Comparison of ENCODE assay signal across 21 cellular contexts in the genomic region with DNA sequence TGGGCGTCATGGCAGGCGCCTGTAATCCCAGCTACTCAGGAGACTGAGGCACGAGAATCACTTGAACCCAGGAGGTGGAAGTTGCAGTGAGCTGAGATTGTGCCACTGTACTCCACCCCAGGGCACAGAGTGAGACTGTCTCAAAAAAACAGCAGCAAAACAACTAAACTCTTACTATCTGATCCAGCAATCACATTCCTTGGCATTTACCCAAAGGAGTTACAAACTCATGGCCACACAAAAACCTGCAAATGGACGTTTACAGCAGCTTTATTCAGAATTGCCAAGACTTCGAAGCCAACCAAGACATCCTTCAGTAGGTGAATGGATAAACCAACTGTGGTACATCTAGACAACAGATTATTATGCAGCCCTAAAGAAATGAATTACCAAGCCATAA. TPM values are rescaled to one million over a fixed set of nuclear protein-coding genes. Genes with fewer than 3 reads are reported as not detected.
DNase-seq lines count a peak whose midpoint lies in the region; ATAC-seq and TF ChIP-seq lines count a peak whose summit lies in the region.
"Had no signal": no experiment of that assay in that cellular context is flagged by ENCODE, and none has a peak within 500 bp of the region (broad histone marks: within the 10 kb centered on the region; RNA-seq: fewer than 3 reads in every experiment).

No MANE protein-coding gene starts in this region.

- H2BK5ac ChIP-seq in trophoblast cell (ENCODE audit: low read depth, low read length, poor library complexity), result no peak overlapping the region

- H4K8ac ChIP-seq in trophoblast cell (ENCODE audit: low read depth, low read length), result no peak overlapping the region

- H3K36me3 ChIP-seq in GM23338 (ENCODE audit: insufficient read depth) (no peaks in the 10 kb centered on the region), adrenal gland (replicated peaks in 1 of 2) (no peaks in the 10 kb centered on the region), fibroblast of lung (ENCODE audit: control insufficient read depth, insufficient read depth, low read length) (no peaks in the 10 kb centered on the region), trophoblast cell (ENCODE audit: control insufficient read depth in 1 of 2, insufficient read depth in 2 of 2, low read length in 2 of 2) (no peaks in the 10 kb centered on the region), hepatocyte (replicated peaks; ENCODE audit: insufficient read depth, low read depth) (no peaks in the 10 kb centered on the region), colonic mucosa (no peaks in the 10 kb centered on the region)
- H3K36me3 ChIP-seq: left ventricle myocardium inferior, tibial artery had no signal

- no peak overlapping the region for H3K23ac ChIP-seq in trophoblast cell (ENCODE audit: low read length)

- H3K27ac Mint-ChIP-seq in GM23338, result peak overlapping the region; percentile 12; the same call in 1 of the 2 replicates
- H3K27ac Mint-ChIP-seq: activated CD8-positive, alpha-beta T cell treated with anti-CD3 and anti-CD28 coated beads for 36 hours; activated naive CD8-positive, alpha-beta T cell treated with anti-CD3 and anti-CD28 coated beads for 36 hours; activated T-cell treated with anti-CD3 and anti-CD28 coated beads, Interleukin-2, amount 50 U/mL, for 72 hours; effector memory CD8-positive, alpha-beta T cell; stimulated activated effector memory CD8-positive, alpha-beta T cell treated with anti-CD3 and anti-CD28 coated beads, Interleukin-12 subunit alpha, Interleukin-12 subunit beta, amount 100 ng/mL, for 72 hours had no signal

- no peak overlapping the region for H4K91ac ChIP-seq in trophoblast cell (ENCODE audit: low read depth, low read length)

- H3K9ac ChIP-seq in fibroblast of lung (ENCODE audit: insufficient read depth, low read length), result no peak overlapping the region
- no peak overlapping the region for H3K9ac ChIP-seq in trophoblast cell (ENCODE audit: low read length)
- H3K9ac ChIP-seq in colonic mucosa (ENCODE audit: low read depth in 2 of 2, low read length in 2 of 2), result no peak overlapping the region

- peaks cover 48% of the 10 kb centered on the region for H3K4me1 Mint-ChIP-seq in GM23338

- peaks cover 17% of the 10 kb centered on the region for H3K79me1 ChIP-seq in trophoblast cell (ENCODE audit: low read length)

- H3K9me3 ChIP-seq in adrenal gland (replicated peaks in 1 of 3) (no peaks in the 10 kb centered on the region), fibroblast of lung (ENCODE audit: control insufficient read depth, insufficient read depth, low read depth, low read length) (no peaks in the 10 kb centered on the region), trophoblast cell (ENCODE audit: insufficient read depth, low read depth, low read length) (no peaks in the 10 kb centered on the region), hepatocyte (ENCODE audit: low read depth) (no peaks in the 10 kb centered on the region), colonic mucosa (no peaks in the 10 kb centered on the region)
- H3K9me3 ChIP-seq: left ventricle myocardium inferior, tibial artery had no signal

- WGBS in adrenal gland, 4 donors, result 42 to 52% (median 48%) methylated on average over 5 of the region's 5 CpGs
- WGBS in trophoblast cell (ENCODE audit: extremely low coverage, insufficient coverage, insufficient read length), result no CpG with 5 or more reads among the region's 5 CpGs
- WGBS in hepatocyte (ENCODE audit: low lambda C conversion rate, missing lambda C conversion rate), result 94% methylated on average over 5 of the region's 5 CpGs

- no peak overlapping the region for H2BK12ac ChIP-seq in trophoblast cell (ENCODE audit: low read length)

- H3K9me2 ChIP-seq in GM23338 (ENCODE audit: insufficient read depth), result no peaks in the 10 kb centered on the region
- no peaks in the 10 kb centered on the region for H3K9me2 ChIP-seq in hepatocyte (replicated peaks; ENCODE audit: insufficient read depth)

- no peak overlapping the region for H2AK5ac ChIP-seq in trophoblast cell (ENCODE audit: low read length)

- peaks cover 9% of the 10 kb centered on the region for H3F3A ChIP-seq in GM23338 (replicated peaks; ENCODE audit: low read depth)

- peaks cover 5% of the 10 kb centered on the region for H3K27me3 Mint-ChIP-seq in GM23338 (ENCODE audit: insufficient read depth, low read depth, poor library complexity)
- H3K27me3 Mint-ChIP-seq: activated CD8-positive, alpha-beta T cell treated with anti-CD3 and anti-CD28 coated beads for 36 hours; activated naive CD8-positive, alpha-beta T cell treated with anti-CD3 and anti-CD28 coated beads for 36 hours; effector memory CD8-positive, alpha-beta T cell; IgD-negative memory B cell; progenitor cell of endocrine pancreas had no signal

- H3K27ac ChIP-seq in GM23338 (ENCODE audit: low read depth), result no peak overlapping the region
- peak overlapping the region in 3 of 5 donors; percentile 13 to 39 (median 19) for H3K27ac ChIP-seq in adrenal gland
- no peak overlapping the region for H3K27ac ChIP-seq in fibroblast of lung (ENCODE audit: insufficient read depth, low read length)
- no peak overlapping the region for H3K27ac ChIP-seq in trophoblast cell (ENCODE audit: low read depth, low read length)
- H3K27ac ChIP-seq in hepatocyte, result no peak overlapping the region
- H3K27ac ChIP-seq in colonic mucosa, result no peak overlapping the region
- H3K27ac ChIP-seq: left ventricle myocardium inferior had no signal

- no peaks in the 10 kb centered on the region for H3K27me3 ChIP-seq in GM23338 (ENCODE audit: insufficient read depth)
- no peaks in the 10 kb centered on the region for H3K27me3 ChIP-seq in adrenal gland
- no peaks in the 10 kb centered on the region for H3K27me3 ChIP-seq in fibroblast of lung (ENCODE audit: control insufficient read depth, insufficient read depth, low read length)
- H3K27me3 ChIP-seq in trophoblast cell (ENCODE audit: insufficient read depth, low read length), result no peaks in the 10 kb centered on the region
- H3K27me3 ChIP-seq in hepatocyte, result no peaks in the 10 kb centered on the region
- H3K27me3 ChIP-seq in colonic mucosa, result no peaks in the 10 kb centered on the region
- H3K27me3 ChIP-seq: tibial artery had no signal

- H2AFZ ChIP-seq in GM23338 (no peak overlapping the region), fibroblast of lung (ENCODE audit: low read length) (no peak overlapping the region), trophoblast cell (ENCODE audit: insufficient read depth, low read length, poor library complexity) (no peak overlapping the region), hepatocyte (no peak overlapping the region)

- ATAC-seq in GM23338, result no peak
- no peak for ATAC-seq in left cardiac atrium
- ATAC-seq: activated CD8-positive, alpha-beta T cell treated with anti-CD3 and anti-CD28 coated beads for 36 hours; activated T-cell treated with anti-CD3 and anti-CD28 coated beads, Interleukin-2, amount 50 U/mL, for 72 hours; effector memory CD8-positive, alpha-beta T cell; stimulated activated effector memory CD8-positive, alpha-beta T cell treated with anti-CD3 and anti-CD28 coated beads, Interleukin-12 subunit alpha, Interleukin-12 subunit beta, amount 100 ng/mL, for 72 hours had no signal

- TF ChIP-seq CTCF in GM23338 (conservative IDR thresholded peaks at IDR 0.05; ENCODE audit: low read depth in 2 of 2) (no peak), adrenal gland (IDR thresholded peaks at IDR 0.05) (no peak), fibroblast of lung (conservative IDR thresholded peaks at IDR 0.05 in 1 of 2, IDR thresholded peaks at IDR 0.05 in 1 of 2; ENCODE audit: low read depth in 1 of 2, low read length in 2 of 2) (no peak), hepatocyte (IDR thresholded peaks at IDR 0.05; ENCODE audit: poor library complexity) (no peak), colonic mucosa (IDR thresholded peaks at IDR 0.05) (no peak)

- H3K4me1 ChIP-seq in GM23338 (ENCODE audit: insufficient read depth) (peaks cover 59% of the 10 kb centered on the region), adrenal gland (replicated peaks in 1 of 2) (peaks cover 38 to 64% of the 10 kb centered on the region in 2 donors), fibroblast of lung (ENCODE audit: control insufficient read depth, extremely low read depth, insufficient read depth, low read length) (peaks cover 2% of the 10 kb centered on the region), trophoblast cell (ENCODE audit: control insufficient read depth in 1 of 2, insufficient read depth in 2 of 2, low read length in 2 of 2) (no peaks in the 10 kb centered on the region), hepatocyte (ENCODE audit: insufficient read depth) (peaks cover 28% of the 10 kb centered on the region), colonic mucosa (no peaks in the 10 kb centered on the region)

- DNase-seq in GM23338 (ENCODE audit: low spot score) (no peak), adrenal gland (peak in 3 of 7 donors; percentile 30 to 43 (median 41)), fibroblast of lung (ENCODE audit: low read depth in 2 of 2) (peak; percentile 40 to 57), trophoblast cell (peak in 1 of 2 donors; percentile 36), hepatocyte (ENCODE audit: low spot score) (no peak), HT-29 (ENCODE audit: low spot score) (no peak), left cardiac atrium (no peak), colonic mucosa (no peak)
- DNase-seq: activated CD8-positive, alpha-beta T cell treated with anti-CD3 and anti-CD28 coated beads for 36 hours; activated naive CD8-positive, alpha-beta T cell treated with anti-CD3 and anti-CD28 coated beads for 36 hours; activated T-cell treated with anti-CD3 and anti-CD28 coated beads, Interleukin-2, amount 50 U/mL, for 72 hours; C1 segment of cervical spinal cord; DMS53; effector memory CD8-positive, alpha-beta T cell; left ventricle myocardium inferior; NCI-H510A treated with DMSO at 0.1 percent for 48 hours; Right ventricle myocardium superior; tibial artery had no signal

- no peaks in the 10 kb centered on the region for H3K9me3 Mint-ChIP-seq in GM23338
- H3K9me3 Mint-ChIP-seq: activated CD8-positive, alpha-beta T cell treated with anti-CD3 and anti-CD28 coated beads for 36 hours; activated T-cell treated with anti-CD3 and anti-CD28 coated beads, Interleukin-2, amount 50 U/mL, for 72 hours; effector memory CD8-positive, alpha-beta T cell; IgD-negative memory B cell; stimulated activated effector memory CD8-positive, alpha-beta T cell treated with anti-CD3 and anti-CD28 coated beads, Interleukin-12 subunit alpha, Interleukin-12 subunit beta, amount 100 ng/mL, for 72 hours had no signal

- peak overlapping the region; percentile 89 for H3K4ac ChIP-seq in trophoblast cell (ENCODE audit: low read depth, low read length)

- H3K36me3 Mint-ChIP-seq in GM23338 (ENCODE audit: low read depth), result peaks cover 3% of the 10 kb centered on the region; the same call in 2 of the 3 replicates

- H4K12ac ChIP-seq in trophoblast cell (ENCODE audit: low read depth, low read length), result no peak overlapping the region

- H3K14ac ChIP-seq in trophoblast cell (ENCODE audit: low read length), result no peak overlapping the region

- intact Hi-C loops in adrenal gland (cut with DNase I), result loop anchor here in 1 of 2 donors (2.0 kb wide), 1 partner anchor 16 kb away; no protein-coding TSS in a partner anchor
- intact Hi-C loops in left cardiac atrium (cut with DNase I), result loop anchor here in 1 of 2 donors (10.0 kb wide), 1 partner anchor 154 kb away; no protein-coding TSS in a partner anchor
- intact Hi-C loops in colonic mucosa (cut with DNase I), result no loop called here

- H3K4me3 ChIP-seq in GM23338 (no peak overlapping the region), adrenal gland (no peak overlapping the region), fibroblast of lung (replicated peaks in 1 of 4; ENCODE audit: control extremely low read depth in 1 of 4, insufficient read depth in 1 of 4, low read depth in 3 of 4, low read length in 4 of 4) (no peak overlapping the region), trophoblast cell (ENCODE audit: low read depth, low read length) (no peak overlapping the region), hepatocyte (no peak overlapping the region), colonic mucosa (no peak overlapping the region)
- H3K4me3 ChIP-seq: left ventricle myocardium inferior, tibial artery had no signal

- TF ChIP-seq POLR2A in adrenal gland (IDR thresholded peaks at IDR 0.05), result peak in 1 of 2 donors; percentile 37

- H3K79me2 ChIP-seq in GM23338 (replicated peaks; ENCODE audit: insufficient read depth) (peaks cover 83% of the 10 kb centered on the region), fibroblast of lung (ENCODE audit: control insufficient read depth, insufficient read depth, low read length) (peaks cover 79% of the 10 kb centered on the region), trophoblast cell (ENCODE audit: control insufficient read depth, insufficient read depth, low read length, poor library complexity) (peaks cover 38% of the 10 kb centered on the region), hepatocyte (peaks cover 81% of the 10 kb centered on the region)

- no peak overlapping the region for H3K4me3 Mint-ChIP-seq in GM23338
- H3K4me3 Mint-ChIP-seq: activated CD8-positive, alpha-beta T cell treated with anti-CD3 and anti-CD28 coated beads for 36 hours; activated naive CD8-positive, alpha-beta T cell treated with anti-CD3 and anti-CD28 coated beads for 36 hours; activated T-cell treated with anti-CD3 and anti-CD28 coated beads, Interleukin-2, amount 50 U/mL, for 72 hours; effector memory CD8-positive, alpha-beta T cell; stimulated activated effector memory CD8-positive, alpha-beta T cell treated with anti-CD3 and anti-CD28 coated beads, Interleukin-12 subunit alpha, Interleukin-12 subunit beta, amount 100 ng/mL, for 72 hours had no signal

- no peak overlapping the region for H2BK120ac ChIP-seq in trophoblast cell (ENCODE audit: insufficient read depth, low read length, poor library complexity)

- H4K20me1 ChIP-seq in GM23338 (replicated peaks; ENCODE audit: insufficient read depth) (peaks cover 25% of the 10 kb centered on the region), fibroblast of lung (ENCODE audit: control insufficient read depth, extremely low read depth, insufficient read depth, low read length) (no peaks in the 10 kb centered on the region), hepatocyte (ENCODE audit: insufficient read depth, poor library complexity, severe bottlenecking) (peaks cover 76% of the 10 kb centered on the region)

- no peak overlapping the region for H3K18ac ChIP-seq in trophoblast cell (ENCODE audit: low read length)

- H3K4me2 ChIP-seq in GM23338, result no peak overlapping the region
- no peak overlapping the region for H3K4me2 ChIP-seq in fibroblast of lung (ENCODE audit: extremely low read depth, insufficient read depth, low read length)
- H3K4me2 ChIP-seq in trophoblast cell (ENCODE audit: low read length), result no peak overlapping the region
- no peak overlapping the region for H3K4me2 ChIP-seq in hepatocyte

RNA-seq across cellular contexts. Expression of gene SIAH1, which starts 4.0 kb away (rescaled TPM):
- 47.0 and 52.7 TPM in 2 replicates for total RNA-seq in GM23338 (2014; rRNA removed; shearing (Covaris generic))
- polyA plus RNA-seq in GM23338 (2016; fragmentation: Nextera tagmentation; extraction: Ambion mirVana) (35.1 and 42.0 TPM in 2 replicates), adrenal gland (10 to 100 TPM in 2 of 3 donors, 1 to 10 TPM in 1; 9.9 to 17.4 (median 10.9) TPM), fibroblast of lung (17.4 and 21.4 TPM in 2 replicates), hepatocyte (38.8 and 39.2 TPM in 2 replicates)
- total RNA-seq in adrenal gland (10 to 100 TPM; 11.8 to 27.5 (median 18.0) TPM), fibroblast of lung (50.6 and 59.1 TPM in 2 replicates), hepatocyte (40.3 and 45.5 TPM in 2 replicates), left cardiac atrium (10 to 100 TPM; 11.6 to 18.0 TPM), colonic mucosa (10 to 100 TPM; 19.7 to 27.9 TPM)
- polyA plus RNA-seq in fibroblast of lung (2012), result 12.9 and 14.5 TPM in 2 replicates
- 11.9 and 24.3 TPM in 2 replicates for polyA minus RNA-seq in fibroblast of lung (ENCODE audit: low replicate concordance)
- polyA plus RNA-seq in trophoblast cell (2013), result 76.1 and 80.1 TPM in 2 replicates
- 23.7 and 24.8 TPM in 2 replicates for total RNA-seq in HT-29 (2014; rRNA removed; shearing (Covaris generic))

Comparison
In these comparisons a context has a peak if more than half of its experiments do, and no peak if none do; other contexts are left out.
1. DNase-seq: peak in fibroblast of lung (2 of 2); none in GM23338 (single experiment), hepatocyte (single experiment), HT-29 (single experiment), left cardiac atrium (single experiment) and colonic mucosa (single experiment).
2. H3K27ac ChIP-seq: peak in adrenal gland (3 of 5); none in GM23338 (single experiment), fibroblast of lung (single experiment), trophoblast cell (single experiment), hepatocyte (single experiment) and colonic mucosa (single experiment).